In genomic region chr9:116686135-116686534, GRCh38 we compare ENCODE assay signal across 9 cellular contexts. TPM values are rescaled to one million over a fixed set of nuclear protein-coding genes. Genes with fewer than 3 reads are reported as not detected.
DNase-seq lines count a peak whose midpoint lies in the region; ATAC-seq and TF ChIP-seq lines count a peak whose summit lies in the region.
"Had no signal": no experiment of that assay in that cellular context is flagged by ENCODE, and none has a peak within 500 bp of the region (broad histone marks: within the 10 kb centered on the region; RNA-seq: fewer than 3 reads in every experiment).

No MANE protein-coding gene starts in this region.

- no peak for TF ChIP-seq CTCF in WTC11 (IDR thresholded peaks at IDR 0.05)
- TF ChIP-seq CTCF in upper lobe of right lung (IDR thresholded peaks at IDR 0.05): no peak

- no peak for DNase-seq in stimulated activated naive CD8-positive, alpha-beta T cell treated with anti-CD3 and anti-CD28 coated beads, Interleukin-15, Interleukin-2, amounts not matched to agents 100 U/mL and 50 U/mL, for 24 hours
- DNase-seq in WTC11 (ENCODE audit: low spot score) (no peak), kidney tubule cell (ENCODE audit: low spot score) (peak; percentile 43), upper lobe of right lung (no peak), posterior vena cava (ENCODE audit: low spot score) (no peak), NCI-H748 (lab: John Stamatoyannopoulos, UW; ENCODE audit: unreplicated experiment) (no peak), T1000 (lab: John Stamatoyannopoulos, UW) (no peak)
- DNase-seq: NCI-H345 had no signal

- no peaks in the 10 kb centered on the region for H3K9me3 ChIP-seq in upper lobe of right lung

- peaks cover 26% of the 10 kb centered on the region for H3K4me1 ChIP-seq in upper lobe of right lung

- H3K27ac ChIP-seq in upper lobe of right lung: no peak overlapping the region

- H3K9me3 Mint-ChIP-seq in stimulated activated naive CD8-positive, alpha-beta T cell treated with anti-CD3 and anti-CD28 coated beads, Interleukin-15, Interleukin-2, amounts not matched to agents 100 ng/mL and 50 ng/mL, for 24 hours: no peaks in the 10 kb centered on the region
- H3K9me3 Mint-ChIP-seq in WTC11: peaks cover 16% of the 10 kb centered on the region

- H3K4me1 Mint-ChIP-seq in stimulated activated naive CD8-positive, alpha-beta T cell treated with anti-CD3 and anti-CD28 coated beads, Interleukin-15, Interleukin-2, amounts not matched to agents 100 ng/mL and 50 ng/mL, for 24 hours (ENCODE audit: low read depth): peaks cover 48% of the 10 kb centered on the region
- peaks cover 30% of the 10 kb centered on the region for H3K4me1 Mint-ChIP-seq in WTC11

- peak overlapping the region; percentile 90 for H3K4me3 Mint-ChIP-seq in stimulated activated naive CD8-positive, alpha-beta T cell treated with anti-CD3 and anti-CD28 coated beads, Interleukin-15, Interleukin-2, amounts not matched to agents 100 ng/mL and 50 ng/mL, for 24 hours
- peak overlapping the region; percentile 87 for H3K4me3 Mint-ChIP-seq in WTC11

- H3K27ac Mint-ChIP-seq in stimulated activated naive CD8-positive, alpha-beta T cell treated with anti-CD3 and anti-CD28 coated beads, Interleukin-15, Interleukin-2, amounts not matched to agents 100 ng/mL and 50 ng/mL, for 24 hours: peak overlapping the region; percentile 87
- H3K27ac Mint-ChIP-seq in WTC11: no peak overlapping the region

- no peaks in the 10 kb centered on the region for H3K36me3 ChIP-seq in upper lobe of right lung

- peak overlapping the region; percentile 80 for H3K4me3 ChIP-seq in upper lobe of right lung

- peaks cover 2% of the 10 kb centered on the region for H3K36me3 Mint-ChIP-seq in stimulated activated naive CD8-positive, alpha-beta T cell treated with anti-CD3 and anti-CD28 coated beads, Interleukin-15, Interleukin-2, amounts not matched to agents 100 ng/mL and 50 ng/mL, for 24 hours (ENCODE audit: low read depth)
- H3K36me3 Mint-ChIP-seq in WTC11: peaks cover 24% of the 10 kb centered on the region

- intact Hi-C loops in upper lobe of right lung (cut with DNase I): no loop called here
- intact Hi-C loops in posterior vena cava (cut with DNase I): no loop called here

- no peaks in the 10 kb centered on the region for H3K27me3 ChIP-seq in upper lobe of right lung

- CTCF ChIA-PET in WTC11 (lab: Charles Lee): interaction anchor here (1.0 to 2.1 kb wide), 2 partner anchors 12 to 51 kb away, joined by 3 to 7 read pairs; no protein-coding TSS in a partner anchor

- POLR2A ChIA-PET in WTC11 (lab: Charles Lee): no interaction called here

- no peak for ATAC-seq in stimulated activated naive CD8-positive, alpha-beta T cell treated with anti-CD3 and anti-CD28 coated beads, Interleukin-15, Interleukin-2, amounts not matched to agents 100 U/mL and 50 U/mL, for 24 hours
- no peak for ATAC-seq in WTC11
- no peak for ATAC-seq in upper lobe of right lung

- H3K27me3 Mint-ChIP-seq in stimulated activated naive CD8-positive, alpha-beta T cell treated with anti-CD3 and anti-CD28 coated beads, Interleukin-15, Interleukin-2, amounts not matched to agents 100 ng/mL and 50 ng/mL, for 24 hours: no peaks in the 10 kb centered on the region
- H3K27me3 Mint-ChIP-seq in WTC11 (ENCODE audit: low read depth): peaks cover 12% of the 10 kb centered on the region

TF ChIP-seq in WTC11, 78 proteins besides CTCF, POLR2A, EP300 and RAD21:
- TF ChIP-seq EMX1 (CRISPR knock-in tag; IDR thresholded peaks at IDR 0.05): no peak
- TF ChIP-seq KAT7 (CRISPR knock-in tag; IDR thresholded peaks at IDR 0.05; ENCODE audit: borderline replicate concordance): no peak
- TF ChIP-seq ZNF512 (CRISPR knock-in tag; IDR thresholded peaks at IDR 0.05; ENCODE audit: borderline replicate concordance): no peak
- TF ChIP-seq, protein P1, sequence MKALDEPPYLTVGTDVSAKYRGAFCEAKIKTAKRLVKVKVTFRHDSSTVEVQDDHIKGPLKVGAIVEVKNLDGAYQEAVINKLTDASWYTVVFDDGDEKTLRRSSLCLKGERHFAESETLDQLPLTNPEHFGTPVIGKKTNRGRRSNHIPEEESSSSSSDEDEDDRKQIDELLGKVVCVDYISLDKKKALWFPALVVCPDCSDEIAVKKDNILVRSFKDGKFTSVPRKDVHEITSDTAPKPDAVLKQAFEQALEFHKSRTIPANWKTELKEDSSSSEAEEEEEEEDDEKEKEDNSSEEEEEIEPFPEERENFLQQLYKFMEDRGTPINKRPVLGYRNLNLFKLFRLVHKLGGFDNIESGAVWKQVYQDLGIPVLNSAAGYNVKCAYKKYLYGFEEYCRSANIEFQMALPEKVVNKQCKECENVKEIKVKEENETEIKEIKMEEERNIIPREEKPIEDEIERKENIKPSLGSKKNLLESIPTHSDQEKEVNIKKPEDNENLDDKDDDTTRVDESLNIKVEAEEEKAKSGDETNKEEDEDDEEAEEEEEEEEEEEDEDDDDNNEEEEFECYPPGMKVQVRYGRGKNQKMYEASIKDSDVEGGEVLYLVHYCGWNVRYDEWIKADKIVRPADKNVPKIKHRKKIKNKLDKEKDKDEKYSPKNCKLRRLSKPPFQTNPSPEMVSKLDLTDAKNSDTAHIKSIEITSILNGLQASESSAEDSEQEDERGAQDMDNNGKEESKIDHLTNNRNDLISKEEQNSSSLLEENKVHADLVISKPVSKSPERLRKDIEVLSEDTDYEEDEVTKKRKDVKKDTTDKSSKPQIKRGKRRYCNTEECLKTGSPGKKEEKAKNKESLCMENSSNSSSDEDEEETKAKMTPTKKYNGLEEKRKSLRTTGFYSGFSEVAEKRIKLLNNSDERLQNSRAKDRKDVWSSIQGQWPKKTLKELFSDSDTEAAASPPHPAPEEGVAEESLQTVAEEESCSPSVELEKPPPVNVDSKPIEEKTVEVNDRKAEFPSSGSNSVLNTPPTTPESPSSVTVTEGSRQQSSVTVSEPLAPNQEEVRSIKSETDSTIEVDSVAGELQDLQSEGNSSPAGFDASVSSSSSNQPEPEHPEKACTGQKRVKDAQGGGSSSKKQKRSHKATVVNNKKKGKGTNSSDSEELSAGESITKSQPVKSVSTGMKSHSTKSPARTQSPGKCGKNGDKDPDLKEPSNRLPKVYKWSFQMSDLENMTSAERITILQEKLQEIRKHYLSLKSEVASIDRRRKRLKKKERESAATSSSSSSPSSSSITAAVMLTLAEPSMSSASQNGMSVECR (CRISPR knock-in tag; IDR thresholded peaks at IDR 0.05; ENCODE audit: borderline replicate concordance): no peak

RNA-seq across cellular contexts. Expression of gene TRIM32, which starts 1.0 kb away (rescaled TPM):
- total RNA-seq in WTC11 (2021): 17.5 to 21.0 TPM (median 20.1 TPM) in 3 replicates
- total RNA-seq in upper lobe of right lung: 21.2 TPM
- total RNA-seq in posterior vena cava: 10 to 100 TPM; 17.4 to 24.4 TPM
